In genomic region chr13:40666905-40667621, GRCh38 we compare ENCODE assay signal across 8 cellular contexts. TPM values are rescaled to one million over a fixed set of nuclear protein-coding genes. Genes with fewer than 3 reads are reported as not detected.
DNase-seq lines count a peak whose midpoint lies in the region; ATAC-seq and TF ChIP-seq lines count a peak whose summit lies in the region.

No MANE protein-coding gene starts in this region.

- intact Hi-C loops in head of caudate nucleus (cut with DNase I), result loop anchor here (5.0 to 10.0 kb wide), 4 partner anchors 72 to 885 kb away; no protein-coding TSS in a partner anchor

- H3K36me3 Mint-ChIP-seq in CD8-positive, alpha-beta memory T cell, result peaks cover 0 to 23% (median 0%) of the 10 kb centered on the region in 3 donors

- no peak for TF ChIP-seq CTCF in omental fat pad (IDR thresholded peaks at IDR 0.05)

- H3K9me3 Mint-ChIP-seq in CD8-positive, alpha-beta memory T cell, result no peaks in the 10 kb centered on the region

- no peaks in the 10 kb centered on the region for H3K27me3 ChIP-seq in CD8-positive, alpha-beta memory T cell (ENCODE audit: insufficient read depth, low read length, poor library complexity, severe bottlenecking)

- CTCF ChIA-PET in CD8-positive, alpha-beta memory T cell (lab: Charles Lee), result interaction anchor here (1.2 to 2.5 kb wide), 5 partner anchors 13 to 724 kb away, joined by 4 to 21 read pairs (median 6); no protein-coding TSS in a partner anchor

- H3K27ac ChIP-seq in CD8-positive, alpha-beta memory T cell (ENCODE audit: low read depth, low read length), result peak overlapping the region; percentile 59

- H3K4me3 Mint-ChIP-seq in CD8-positive, alpha-beta memory T cell, result peak overlapping the region; percentile 85 to 97 (median 92)

- H3K4me1 ChIP-seq in CD8-positive, alpha-beta memory T cell (ENCODE audit: insufficient read depth, low read length), result peaks cover 24% of the 10 kb centered on the region

- peak overlapping the region; percentile 80 to 95 (median 90) for H3K27ac Mint-ChIP-seq in CD8-positive, alpha-beta memory T cell

- POLR2A ChIA-PET in CD8-positive, alpha-beta memory T cell (lab: Charles Lee), result interaction anchor here (2.0 to 2.3 kb wide), 2 partner anchors 181 to 460 kb away, joined by 6 to 9 read pairs; no protein-coding TSS in a partner anchor

- no peaks in the 10 kb centered on the region for H3K36me3 ChIP-seq in CD8-positive, alpha-beta memory T cell (ENCODE audit: insufficient read depth, low read length)

- peak in 3 of 5 donors; percentile 17 to 61 (median 26) for DNase-seq in CD8-positive, alpha-beta memory T cell
- DNase-seq in NAMALWA (ENCODE audit: low spot score) (peak; percentile 78), head of caudate nucleus (peak in 40 of 42 donors; percentile 22 to 78 (median 48)), omental fat pad (ENCODE audit: low spot score) (no peak), inferior parietal cortex (ENCODE audit: extremely low spot score) (no peak), ACHN (no peak)
- peak; percentile 22 for DNase-seq in activated T-helper 9 cell treated with anti-CD3 and anti-CD28 coated beads, Interleukin-2, amount 50 U/mL, for 16 hours (ENCODE audit: low read depth)

- peak overlapping the region; percentile 74 for H3K4me3 ChIP-seq in CD8-positive, alpha-beta memory T cell (ENCODE audit: low read length)

- no peaks in the 10 kb centered on the region for H3K27me3 Mint-ChIP-seq in CD8-positive, alpha-beta memory T cell

- in situ Hi-C loops in ACHN (cut with HindIII; ENCODE audit: low pct_ligation_motif_present, low pct_unique_long_range_greater_than_20kb, low sequenced_read_pairs), result no loop called here

- H3K9me3 ChIP-seq in CD8-positive, alpha-beta memory T cell (ENCODE audit: low read length), result no peaks in the 10 kb centered on the region

- peak; percentile 9 for ATAC-seq in GM19463 (IDR thresholded peaks at IDR 0.05; ENCODE audit: unreplicated experiment)
- peak; percentile 33 for ATAC-seq in omental fat pad (ENCODE audit: low FRiP score)

- peaks cover 30 to 33% (median 33%) of the 10 kb centered on the region in 3 donors for H3K4me1 Mint-ChIP-seq in CD8-positive, alpha-beta memory T cell

RNA-seq across cellular contexts. Expression of gene FOXO1, which starts 0.6 kb away (rescaled TPM):
- total RNA-seq in CD8-positive, alpha-beta memory T cell, result 10 to 100 TPM; 32.6 to 32.9 TPM
- polyA plus RNA-seq in CD8-positive, alpha-beta memory T cell, result 56.2 TPM
- total RNA-seq in omental fat pad, result 100 to 1,000 TPM in 1 of 4 donors, 10 to 100 TPM in 3; 65.7 to 111 (median 87.5) TPM

Comparison
In these comparisons a context has a peak if more than half of its experiments do, and no peak if none do; other contexts are left out.
1. DNase-seq: peak in CD8-positive, alpha-beta memory T cell (3 of 5), NAMALWA (single experiment), activated T-helper 9 cell treated with anti-CD3 and anti-CD28 coated beads, Interleukin-2, amount 50 U/mL, for 16 hours (single experiment) and head of caudate nucleus (40 of 42); none in omental fat pad (single experiment), inferior parietal cortex (single experiment) and ACHN (single experiment).